16 cellular contexts compared by ENCODE assay signal in genomic region chr13:109297628-109298027, GRCh38.
A peak's percentile ranks its signal among the peaks of the same experiment; 100 is the strongest.
DNase-seq lines count a peak whose midpoint lies in the region; ATAC-seq and TF ChIP-seq lines count a peak whose summit lies in the region.
"Had no signal": no experiment of that assay in that cellular context is flagged by ENCODE, and none has a peak within 500 bp of the region (broad histone marks: within the 10 kb centered on the region; RNA-seq: fewer than 3 reads in every experiment).

No MANE protein-coding gene starts in this region.

- DNase-seq in AG10803 (ENCODE audit: low read depth) (peak; percentile 97), M059J (ENCODE audit: low read depth) (peak; percentile 85), epidermal melanocyte (ENCODE audit: insufficient read length, low spot score) (peak; percentile 41), myocyte (ENCODE audit: low read depth) (peak; percentile 53), gastrocnemius medialis (no peak), caudate nucleus (lab: John Stamatoyannopoulos, UW) (no peak)
- DNase-seq in activated naive CD8-positive, alpha-beta T cell treated with anti-CD3 and anti-CD28 coated beads, Interleukin-2, amount 50 U/mL, for 24 hours = no peak
- DNase-seq: activated naive CD8-positive, alpha-beta T cell treated with anti-CD3 and anti-CD28 coated beads, Interleukin-2, amount 10 ng/mL, durations not matched to agents 7 days and 5 days; activated T-cell treated with anti-CD3 and anti-CD28 coated beads, Interleukin-2, amount 50 U/mL, for 1 hour; KG1; NCI-H1105 treated with DMSO at 0.1 percent for 48 hours; NCI-H2227 treated with DMSO at 0.1 percent for 48 hours; stimulated activated naive CD8-positive, alpha-beta T cell treated with anti-CD3 and anti-CD28 coated beads, Interleukin-15, Interleukin-2, amounts not matched to agents 100 U/mL and 50 U/mL, for 24 hours had no signal

- no peak for TF ChIP-seq POLR2A in gastrocnemius medialis (IDR thresholded peaks at IDR 0.05)

- no peaks in the 10 kb centered on the region for H3K4me1 ChIP-seq in gastrocnemius medialis
- H3K4me1 ChIP-seq: BLaER1 had no signal

- no peaks in the 10 kb centered on the region for H3K36me3 ChIP-seq in gastrocnemius medialis

- H3K9me3 Mint-ChIP-seq in activated naive CD8-positive, alpha-beta T cell treated with anti-CD3 and anti-CD28 coated beads, Interleukin-2, amount 50 U/mL, for 24 hours = no peaks in the 10 kb centered on the region

- H3K27me3 Mint-ChIP-seq in activated naive CD8-positive, alpha-beta T cell treated with anti-CD3 and anti-CD28 coated beads, Interleukin-2, amount 50 U/mL, for 24 hours = peaks cover 2% of the 10 kb centered on the region

- H3K4me3 ChIP-seq in AG10803 (ENCODE audit: low read length) = no peak overlapping the region
- H3K4me3 ChIP-seq in gastrocnemius medialis = no peak overlapping the region
- H3K4me3 ChIP-seq: BLaER1, SK-N-MC had no signal

- ATAC-seq in HG03439 (IDR thresholded peaks at IDR 0.05; ENCODE audit: unreplicated experiment) (no peak), gastrocnemius medialis (no peak)
- no peak for ATAC-seq in activated naive CD8-positive, alpha-beta T cell treated with anti-CD3 and anti-CD28 coated beads, Interleukin-2, amount 50 U/mL, for 24 hours
- ATAC-seq: stimulated activated naive CD8-positive, alpha-beta T cell treated with anti-CD3 and anti-CD28 coated beads, Interleukin-15, Interleukin-2, amounts not matched to agents 100 U/mL and 50 U/mL, for 24 hours had no signal

- H3K27me3 ChIP-seq in gastrocnemius medialis = no peaks in the 10 kb centered on the region
- H3K27me3 ChIP-seq: BLaER1 had no signal

- peaks cover 1% of the 10 kb centered on the region for H3K36me3 Mint-ChIP-seq in activated naive CD8-positive, alpha-beta T cell treated with anti-CD3 and anti-CD28 coated beads, Interleukin-2, amount 50 U/mL, for 24 hours (ENCODE audit: low read depth)
- H3K36me3 Mint-ChIP-seq: activated naive CD8-positive, alpha-beta T cell treated with anti-CD3 and anti-CD28 coated beads, Interleukin-2, amount 10 ng/mL, durations not matched to agents 7 days and 5 days had no signal

- H3K4me3 Mint-ChIP-seq in activated naive CD8-positive, alpha-beta T cell treated with anti-CD3 and anti-CD28 coated beads, Interleukin-2, amount 50 U/mL, for 24 hours = no peak overlapping the region
- H3K4me3 Mint-ChIP-seq: activated naive CD8-positive, alpha-beta T cell treated with anti-CD3 and anti-CD28 coated beads, Interleukin-2, amount 10 ng/mL, durations not matched to agents 7 days and 5 days had no signal

- no peaks in the 10 kb centered on the region for H3K4me1 Mint-ChIP-seq in activated naive CD8-positive, alpha-beta T cell treated with anti-CD3 and anti-CD28 coated beads, Interleukin-2, amount 50 U/mL, for 24 hours
- H3K4me1 Mint-ChIP-seq: activated naive CD8-positive, alpha-beta T cell treated with anti-CD3 and anti-CD28 coated beads, Interleukin-2, amount 10 ng/mL, durations not matched to agents 7 days and 5 days had no signal

- intact Hi-C loops in gastrocnemius medialis (cut with DNase I; ENCODE audit: low total_unique reads) = no loop called here

- 0 out of 2 replicates have a peak, but pooled peaks have one; percentile 17 for TF ChIP-seq CTCF in AG10803 (conservative IDR thresholded peaks at IDR 0.05; ENCODE audit: low read length)
- TF ChIP-seq CTCF in gastrocnemius medialis (IDR thresholded peaks at IDR 0.05 in 4 of 5, conservative IDR thresholded peaks at IDR 0.05 in 1 of 5) = no peak

- no peak overlapping the region for H3K27ac Mint-ChIP-seq in activated naive CD8-positive, alpha-beta T cell treated with anti-CD3 and anti-CD28 coated beads, Interleukin-2, amount 50 U/mL, for 24 hours
- H3K27ac Mint-ChIP-seq: activated naive CD8-positive, alpha-beta T cell treated with anti-CD3 and anti-CD28 coated beads, Interleukin-2, amount 10 ng/mL, durations not matched to agents 7 days and 5 days had no signal

- H3K9me3 ChIP-seq in gastrocnemius medialis = no peaks in the 10 kb centered on the region

- H3K27ac ChIP-seq in gastrocnemius medialis = no peak overlapping the region
- H3K27ac ChIP-seq in caudate nucleus (ENCODE audit: low read depth, low read length) = no peak overlapping the region
- H3K27ac ChIP-seq: BLaER1, SK-N-MC had no signal

- in situ Hi-C loops in gastrocnemius medialis (cut with MboI; ENCODE audit: low sequenced_read_pairs in 4 of 4) = no loop called here

Comparison
In these comparisons a context has a peak if more than half of its experiments do, and no peak if none do; other contexts are left out.
1. DNase-seq: peak in AG10803 (single experiment), M059J (single experiment), epidermal melanocyte (single experiment) and myocyte (single experiment); none in activated naive CD8-positive, alpha-beta T cell treated with anti-CD3 and anti-CD28 coated beads, Interleukin-2, amount 50 U/mL, for 24 hours (single experiment), gastrocnemius medialis (0 of 2) and caudate nucleus (0 of 61).